ENCODE assay signal across 8 cellular contexts in the genomic region with DNA sequence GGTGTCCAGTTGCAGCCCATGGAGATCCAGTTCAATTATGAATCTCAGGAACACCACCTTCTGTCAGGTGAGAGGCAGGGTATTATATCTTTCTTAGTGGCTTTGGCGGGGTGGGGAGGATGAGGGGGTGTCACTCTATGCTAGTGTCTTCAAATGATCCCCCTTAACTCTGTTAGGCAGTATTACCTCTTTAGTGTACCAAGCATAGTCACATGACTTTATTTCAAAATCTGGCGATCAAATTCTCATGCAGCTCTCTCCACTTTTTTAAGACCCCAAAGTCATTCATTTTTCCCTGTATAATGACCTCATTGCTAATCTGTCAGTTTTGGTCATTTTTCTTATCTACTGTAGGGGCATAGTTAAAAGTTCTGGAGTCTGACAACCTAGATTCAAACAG. TPM values are rescaled to one million over a fixed set of nuclear protein-coding genes. Genes with fewer than 3 reads are reported as not detected.
DNase-seq lines count a peak whose midpoint lies in the region; ATAC-seq, FAIRE-seq and TF ChIP-seq lines count a peak whose summit lies in the region.

No MANE protein-coding gene starts in this region.

- H3K9me3 ChIP-seq in A549 = peaks cover 26% of the 10 kb centered on the region; the same call in 2 of the 3 replicates
- H3K9me3 ChIP-seq in small intestine (ENCODE audit: control insufficient read depth, low read depth) = no peaks in the 10 kb centered on the region

- no peak overlapping the region for H3K27ac ChIP-seq in A549
- no peak overlapping the region for H3K27ac ChIP-seq in brain microvascular endothelial cell
- peak overlapping the region in 1 of 2 donors; percentile 27 for H3K27ac ChIP-seq in small intestine (ENCODE audit: low read depth in 1 of 2, low read length in 1 of 2)

- no peak for DNase-seq in A549 (ENCODE audit: low read depth in 1 of 2, low spot score in 1 of 2)
- no peak for DNase-seq in HFFc6
- DNase-seq in brain microvascular endothelial cell = no peak
- no peak for DNase-seq in mesothelial cell of epicardium (ENCODE audit: low spot score in 2 of 2, unreplicated experiment in 2 of 2)
- no peak for DNase-seq in D721Med (ENCODE audit: insufficient read length, low spot score)
- no peak for DNase-seq in CD1c-positive myeloid dendritic cell (ENCODE audit: extremely low spot score)
- no peak for DNase-seq in SHP77 (lab: John Stamatoyannopoulos, UW)
- no peak for DNase-seq in small intestine

- H3K4me1 ChIP-seq in A549 = 0 out of 3 replicates have a peak, but pooled peaks cover 5% of the 10 kb centered on the region
- peaks cover 2 to 9% of the 10 kb centered on the region in 2 donors for H3K4me1 ChIP-seq in small intestine (ENCODE audit: control insufficient read depth in 2 of 2, insufficient read depth in 1 of 2, low read depth in 1 of 2, low read length in 1 of 2)

- peaks cover 6% of the 10 kb centered on the region; the same call in 1 of the 2 replicates for H3K27me3 Mint-ChIP-seq in HFFc6 (ENCODE audit: insufficient read depth)
- no peaks in the 10 kb centered on the region for H3K27me3 Mint-ChIP-seq in mesothelial cell of epicardium (ENCODE audit: low read depth)

- no peaks in the 10 kb centered on the region for H3K27me3 ChIP-seq in brain microvascular endothelial cell (replicated peaks)
- H3K27me3 ChIP-seq in small intestine (ENCODE audit: control insufficient read depth in 2 of 2, insufficient read depth in 2 of 2, low read length in 2 of 2) = no peaks in the 10 kb centered on the region

- H3K36me3 Mint-ChIP-seq in HFFc6 (ENCODE audit: low read depth) (peaks cover 81% of the 10 kb centered on the region), mesothelial cell of epicardium (peaks cover 41% of the 10 kb centered on the region)

- no peak for TF ChIP-seq POLR2A in A549 (IDR thresholded peaks at IDR 0.05; ENCODE audit: low read length)

- no peak for TF ChIP-seq RAD21 in A549 (conservative IDR thresholded peaks at IDR 0.05 in 1 of 2, IDR thresholded peaks at IDR 0.05 in 1 of 2)

- CTCF ChIA-PET in A549 (lab: Yijun Ruan, JAX) = no interaction called here

- ATAC-seq in A549 = no peak

- H3K4me3 ChIP-seq in A549 = peak overlapping the region; percentile 61
- peak overlapping the region; percentile 90 for H3K4me3 ChIP-seq in brain microvascular endothelial cell (ENCODE audit: low read depth, low read length)
- H3K4me3 ChIP-seq in small intestine (ENCODE audit: low read depth in 1 of 2, low read length in 2 of 2) = no peak overlapping the region

- TF ChIP-seq EP300 in A549 (IDR thresholded peaks at IDR 0.05) = no peak

- H3K4me3 Mint-ChIP-seq in HFFc6 (peak overlapping the region; percentile 100), mesothelial cell of epicardium (peak overlapping the region; percentile 96)

- peaks cover 30% of the 10 kb centered on the region for H3K4me1 Mint-ChIP-seq in HFFc6 (ENCODE audit: low read depth)
- H3K4me1 Mint-ChIP-seq in mesothelial cell of epicardium = peaks cover 21% of the 10 kb centered on the region

- WGBS in A549 (ENCODE audit: missing lambda C conversion rate) = 97% methylated on average over 2 of the region's 2 CpGs
- 82 to 91% (median 86%) methylated on average over 2 of the region's 2 CpGs for WGBS in small intestine, 3 donors

- H3K9me3 Mint-ChIP-seq in HFFc6 = peaks cover 48% of the 10 kb centered on the region
- H3K9me3 Mint-ChIP-seq in mesothelial cell of epicardium = peaks cover 19% of the 10 kb centered on the region

- TF ChIP-seq CTCF in A549 (IDR thresholded peaks at IDR 0.05) (no peak), HFFc6 (IDR thresholded peaks at IDR 0.05) (no peak), brain microvascular endothelial cell (IDR thresholded peaks at IDR 0.05; ENCODE audit: low read depth, low read length, missing control alignments) (no peak), mesothelial cell of epicardium (IDR thresholded peaks at IDR 0.05; ENCODE audit: unreplicated experiment) (no peak), D721Med (IDR thresholded peaks at IDR 0.05; ENCODE audit: insufficient read depth, missing control alignments) (no peak)

- peak overlapping the region; percentile 87 for H3K4me2 ChIP-seq in A549

- FAIRE-seq in A549 (lab: Jason Lieb, UNC) = no peak
- FAIRE-seq in D721Med (lab: Jason Lieb, UNC) = no peak
- no peak for FAIRE-seq in small intestine (lab: Jason Lieb, UNC)

- POLR2A ChIA-PET in A549 (lab: Yijun Ruan, JAX) = no interaction called here

- peaks cover 5% of the 10 kb centered on the region for H3K36me3 ChIP-seq in brain microvascular endothelial cell (replicated peaks)
- peaks cover 2 to 4% of the 10 kb centered on the region in 2 donors for H3K36me3 ChIP-seq in small intestine (ENCODE audit: control insufficient read depth in 2 of 2, insufficient read depth in 2 of 2, low read length in 2 of 2)

- H3K27ac Mint-ChIP-seq in HFFc6 (peak overlapping the region; percentile 95), mesothelial cell of epicardium (peak overlapping the region; percentile 98)

- in situ Hi-C loops in brain microvascular endothelial cell (cut with HindIII; ENCODE audit: low pct_ligation_motif_present, low sequenced_read_pairs) = no loop called here

TF ChIP-seq in A549, 52 proteins besides CTCF, POLR2A, EP300 and RAD21:
- TF ChIP-seq, protein P1, sequence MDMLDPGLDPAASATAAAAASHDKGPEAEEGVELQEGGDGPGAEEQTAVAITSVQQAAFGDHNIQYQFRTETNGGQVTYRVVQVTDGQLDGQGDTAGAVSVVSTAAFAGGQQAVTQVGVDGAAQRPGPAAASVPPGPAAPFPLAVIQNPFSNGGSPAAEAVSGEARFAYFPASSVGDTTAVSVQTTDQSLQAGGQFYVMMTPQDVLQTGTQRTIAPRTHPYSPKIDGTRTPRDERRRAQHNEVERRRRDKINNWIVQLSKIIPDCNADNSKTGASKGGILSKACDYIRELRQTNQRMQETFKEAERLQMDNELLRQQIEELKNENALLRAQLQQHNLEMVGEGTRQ (IDR thresholded peaks at IDR 0.05) = no peak
- TF ChIP-seq, protein P2, sequence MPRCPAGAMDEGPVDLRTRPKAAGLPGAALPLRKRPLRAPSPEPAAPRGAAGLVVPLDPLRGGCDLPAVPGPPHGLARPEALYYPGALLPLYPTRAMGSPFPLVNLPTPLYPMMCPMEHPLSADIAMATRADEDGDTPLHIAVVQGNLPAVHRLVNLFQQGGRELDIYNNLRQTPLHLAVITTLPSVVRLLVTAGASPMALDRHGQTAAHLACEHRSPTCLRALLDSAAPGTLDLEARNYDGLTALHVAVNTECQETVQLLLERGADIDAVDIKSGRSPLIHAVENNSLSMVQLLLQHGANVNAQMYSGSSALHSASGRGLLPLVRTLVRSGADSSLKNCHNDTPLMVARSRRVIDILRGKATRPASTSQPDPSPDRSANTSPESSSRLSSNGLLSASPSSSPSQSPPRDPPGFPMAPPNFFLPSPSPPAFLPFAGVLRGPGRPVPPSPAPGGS (IDR thresholded peaks at IDR 0.05) = no peak
- TF ChIP-seq KDM1A (IDR thresholded peaks at IDR 0.05; ENCODE audit: low read depth) (no peak), NPAS2 (CRISPR knock-in tag; IDR thresholded peaks at IDR 0.05; ENCODE audit: borderline replicate concordance) (no peak), MAFK (IDR thresholded peaks at IDR 0.05; ENCODE audit: partially characterized antibody) (no peak), RARB (CRISPR knock-in tag; IDR thresholded peaks at IDR 0.05) (no peak), RFX5 (IDR thresholded peaks at IDR 0.05) (no peak), CEBPB (IDR thresholded peaks at IDR 0.05) (no peak), ZNF302 (CRISPR knock-in tag; IDR thresholded peaks at IDR 0.05) (no peak), NR3C1 (IDR thresholded peaks at IDR 0.05) (no peak), GATA3 (IDR thresholded peaks at IDR 0.05; ENCODE audit: borderline replicate concordance) (no peak), FOSL2 (IDR thresholded peaks at IDR 0.05) (no peak), FOSL2 (CRISPR knock-in tag; IDR thresholded peaks at IDR 0.05) (no peak)

RNA-seq across cellular contexts. Expression of gene ZSCAN30, which starts 1.1 kb away (rescaled TPM):
- polyA plus RNA-seq in A549 (2011; rRNA removed) (3.0 and 3.4 TPM in 2 replicates), A549 (2017; fragmentation: RNase III; extraction: RNeasy Plus Mini Kit Qiagen cat#74134 plus additional on column Dnase treatment) (2.9 to 3.5 TPM (median 2.9 TPM) in 3 replicates), small intestine (10 to 100 TPM in 1 of 3 donors, 1 to 10 TPM in 2; 4.8 to 12.1 (median 7.3) TPM)
- 0.45 and 0.52 TPM in 2 replicates for polyA plus RNA-seq in A549 (2012; cell fraction: cytosol; rRNA removed)
- polyA plus RNA-seq in A549 (2012; cell fraction: nucleus; rRNA removed) = 0.97 and 1.3 TPM in 2 replicates
- polyA minus RNA-seq in A549 (2011; rRNA and poly(A)+ RNA removed) = 3.3 and 3.9 TPM in 2 replicates
- total RNA-seq in HFFc6 (2021; fragmentation: NEBNext Ultra II Directional; extraction: Animal tissue kit (Norgen Biotek cat#: 25700)) = 10 to 100 TPM; 10.9 to 16.1 (median 14.7) TPM
- 23.8 to 29.3 TPM (median 27.1 TPM) in 3 replicates for total RNA-seq in mesothelial cell of epicardium

RNA-seq across cellular contexts. Expression of gene ZNF397, which starts 50.3 kb away (rescaled TPM):
- polyA plus RNA-seq in A549 (2011; rRNA removed) (8.0 and 11.2 TPM in 2 replicates), A549 (2017; fragmentation: RNase III; extraction: RNeasy Plus Mini Kit Qiagen cat#74134 plus additional on column Dnase treatment) (7.2 to 8.5 TPM (median 7.9 TPM) in 3 replicates), small intestine (10 to 100 TPM in 1 of 3 donors, 1 to 10 TPM in 2; 5.7 to 11.3 (median 7.2) TPM)
- 1.5 TPM in 2 replicates for polyA plus RNA-seq in A549 (2012; cell fraction: cytosol; rRNA removed)
- polyA plus RNA-seq in A549 (2012; cell fraction: nucleus; rRNA removed) = 0.95 and 3.0 TPM in 2 replicates
- 6.2 and 8.0 TPM in 2 replicates for polyA minus RNA-seq in A549 (2011; rRNA and poly(A)+ RNA removed)
- 10 to 100 TPM in 2 of 6 experiments, 1 to 10 TPM in 4; 8.7 to 10.2 (median 9.3) TPM for total RNA-seq in HFFc6 (2021; fragmentation: NEBNext Ultra II Directional; extraction: Animal tissue kit (Norgen Biotek cat#: 25700))
- 40.8 to 44.2 TPM (median 43.3 TPM) in 3 replicates for total RNA-seq in mesothelial cell of epicardium

RNA-seq across cellular contexts. Expression of gene ZNF24, which starts 53.1 kb away (rescaled TPM):
- polyA plus RNA-seq in A549 (2011; rRNA removed) (21.5 and 28.4 TPM in 2 replicates), A549 (2017; fragmentation: RNase III; extraction: RNeasy Plus Mini Kit Qiagen cat#74134 plus additional on column Dnase treatment) (14.2 to 15.1 TPM (median 14.6 TPM) in 3 replicates), small intestine (10 to 100 TPM; 13.5 to 14.8 (median 13.8) TPM)
- polyA plus RNA-seq in A549 (2012; cell fraction: cytosol; rRNA removed) = 3.0 and 3.2 TPM in 2 replicates
- polyA plus RNA-seq in A549 (2012; cell fraction: nucleus; rRNA removed) = 2.5 and 3.9 TPM in 2 replicates
- 14.9 and 39.1 TPM in 2 replicates for polyA minus RNA-seq in A549 (2011; rRNA and poly(A)+ RNA removed)
- 10 to 100 TPM; 34.4 to 40.0 (median 36.1) TPM for total RNA-seq in HFFc6 (2021; fragmentation: NEBNext Ultra II Directional; extraction: Animal tissue kit (Norgen Biotek cat#: 25700))
- 55.3 to 61.4 TPM (median 58.0 TPM) in 3 replicates for total RNA-seq in mesothelial cell of epicardium

Comparison
In these comparisons a context has a peak if more than half of its experiments do, and no peak if none do; other contexts are left out.
1. H3K4me3 ChIP-seq: peak in A549 (single experiment) and brain microvascular endothelial cell (single experiment); none in small intestine (0 of 2).